ENCODE assay signal across 8 cellular contexts in the genomic region with DNA sequence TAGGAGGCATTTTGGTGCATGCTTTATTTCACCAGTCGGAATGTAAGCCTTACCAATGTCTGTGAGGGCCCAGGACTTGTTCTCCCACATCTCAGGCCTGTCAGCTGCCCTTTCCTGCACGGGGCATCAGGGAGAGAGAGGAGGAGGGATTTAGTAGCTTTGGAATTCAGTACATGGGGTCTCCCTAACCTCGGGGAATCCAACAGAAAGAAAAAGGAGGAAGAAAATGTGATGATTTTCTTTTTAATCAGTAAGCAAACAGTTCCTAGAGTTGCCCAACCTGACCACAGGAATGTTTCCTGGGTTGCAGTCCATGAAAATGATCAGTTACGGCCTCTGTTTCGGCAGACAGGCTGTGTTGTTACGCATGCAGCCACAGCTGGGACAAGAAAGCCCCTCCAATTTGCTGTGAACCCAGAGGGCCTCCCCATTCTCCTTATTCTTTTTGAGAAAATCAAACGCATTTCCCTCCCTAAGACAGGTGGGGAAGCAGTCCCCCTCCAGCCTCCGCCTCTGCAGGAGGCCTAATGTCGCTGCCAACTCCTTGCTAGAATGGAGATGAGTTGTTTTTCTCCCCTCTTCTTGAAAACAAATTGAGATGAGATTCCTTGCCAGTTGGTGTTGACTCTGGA. TPM values are rescaled to one million over a fixed set of nuclear protein-coding genes. Genes with fewer than 3 reads are reported as not detected.
A peak's percentile ranks its signal among the peaks of the same experiment; 100 is the strongest.
DNase-seq lines count a peak whose midpoint lies in the region; ATAC-seq, FAIRE-seq and TF ChIP-seq lines count a peak whose summit lies in the region.

No MANE protein-coding gene starts in this region.

- no peaks in the 10 kb centered on the region for H3K36me3 ChIP-seq in sigmoid colon

- peak; percentile 55 for DNase-seq in H54 (ENCODE audit: insufficient read length, low spot score)
- DNase-seq in SW480 (ENCODE audit: low spot score), result peak; percentile 21
- DNase-seq in hepatic stellate cell (ENCODE audit: low spot score), result peak; percentile 59
- DNase-seq in sigmoid colon, result peak; percentile 66
- no peak for DNase-seq in midbrain (lab: John Stamatoyannopoulos, UW)
- no peak for DNase-seq in NCI-H2029 treated with DMSO at 0.1 percent for 48 hours (lab: John Stamatoyannopoulos, UW)

- H3K27me3 ChIP-seq in sigmoid colon, result no peaks in the 10 kb centered on the region

- peak; percentile 23 for FAIRE-seq in H54 (lab: Jason Lieb, UNC)

- H3K4me1 ChIP-seq in sigmoid colon, result peaks cover 0 to 16% (median 12%) of the 10 kb centered on the region in 4 donors

- no peak for TF ChIP-seq CTCF in sigmoid colon (IDR thresholded peaks at IDR 0.05)

- ATAC-seq in GM19452 (IDR thresholded peaks at IDR 0.05; ENCODE audit: unreplicated experiment), result no peak
- no peak for ATAC-seq in GM18519 (IDR thresholded peaks at IDR 0.05; ENCODE audit: low FRiP score, unreplicated experiment)

- no peak for TF ChIP-seq EP300 in sigmoid colon (IDR thresholded peaks at IDR 0.05)

- TF ChIP-seq POLR2A in H54 (IDR thresholded peaks at IDR 0.05; ENCODE audit: low read depth, low read length) (no peak), sigmoid colon (IDR thresholded peaks at IDR 0.05) (no peak)

- WGBS in sigmoid colon, 2 donors, result 43 to 66% methylated on average over 9 of the region's 9 CpGs

- H3K4me3 ChIP-seq in sigmoid colon, result no peak overlapping the region

- H3K27ac ChIP-seq in sigmoid colon, result peak overlapping the region in 1 of 4 donors; percentile 32

- intact Hi-C loops in sigmoid colon (cut with DNase I), result no loop called here

- H3K9me3 ChIP-seq in sigmoid colon, result no peaks in the 10 kb centered on the region

RNA-seq across cellular contexts. Expression of gene TANGO6, which starts 53.1 kb away (rescaled TPM):
- 10 to 100 TPM; 16.0 to 23.5 (median 20.0) TPM for total RNA-seq in sigmoid colon
- polyA plus RNA-seq in sigmoid colon, result 1 to 10 TPM in 2 of 3 donors, under 1 TPM in 1; 0.92 to 6.3 (median 3.0) TPM

RNA-seq across cellular contexts. Expression of gene CDH1, which starts 53.2 kb away (rescaled TPM):
- 1 to 10 TPM in 2 of 4 donors, under 1 TPM in 1, not detected in 1; 0.14 to 1.4 (median 1.1) TPM for total RNA-seq in sigmoid colon
- polyA plus RNA-seq in sigmoid colon, result 100 to 1,000 TPM in 1 of 3 donors, 10 to 100 TPM in 2; 29.4 to 163 (median 49.0) TPM

Comparison
In these comparisons a context has a peak if more than half of its experiments do, and no peak if none do; other contexts are left out.
1. DNase-seq: peak in H54 (single experiment), SW480 (single experiment), hepatic stellate cell (single experiment) and sigmoid colon (single experiment); none in midbrain (single experiment) and NCI-H2029 treated with DMSO at 0.1 percent for 48 hours (single experiment).